Comparison of ENCODE assay signal across 1 cellular context in the genomic region with DNA sequence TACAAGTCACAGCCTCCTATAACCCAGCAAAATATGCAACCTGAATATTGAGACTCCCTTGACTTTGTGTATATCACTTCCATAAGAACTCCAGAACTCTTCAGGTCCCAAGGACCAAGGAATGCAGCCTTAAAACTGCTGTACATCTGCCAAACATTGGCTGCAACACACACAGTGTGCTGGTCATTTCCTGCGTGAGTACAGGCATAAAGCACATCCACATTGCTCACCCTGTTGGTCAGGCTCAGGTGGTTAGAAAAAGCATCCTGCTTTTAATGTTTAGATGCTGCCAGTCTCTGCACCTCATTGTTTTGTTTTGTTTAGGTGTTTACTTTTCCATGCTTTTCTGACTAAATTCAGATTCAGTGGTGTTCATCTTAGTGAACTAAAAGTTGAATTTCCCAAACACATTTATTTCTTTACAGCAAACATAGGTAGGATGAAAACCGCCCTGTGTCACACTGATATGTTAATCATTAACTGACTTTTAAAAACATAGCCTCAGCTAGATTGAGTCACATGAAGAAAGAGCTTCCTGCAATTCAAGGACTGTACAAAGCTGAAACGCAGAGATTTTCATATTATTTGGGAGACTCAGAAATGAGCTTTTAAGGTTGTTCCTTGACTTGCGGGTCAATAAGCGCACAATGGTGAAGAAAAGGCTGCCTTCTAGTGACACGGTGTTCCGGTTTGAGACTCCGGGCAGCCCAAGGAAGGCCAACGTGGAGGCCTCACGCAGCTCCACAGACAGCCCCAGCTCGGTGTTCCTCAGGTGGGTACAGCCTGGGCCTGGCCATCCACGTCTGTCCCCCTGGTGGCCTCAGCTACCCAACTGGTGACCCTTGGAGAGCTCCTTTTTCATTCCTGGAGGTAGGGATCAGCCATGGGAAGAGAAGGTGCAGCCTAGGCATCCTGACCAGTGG.
TF ChIP-seq lines count a peak whose summit lies in the region.

No MANE protein-coding gene starts in this region.

TF ChIP-seq in HepG2, 621 proteins besides CTCF, POLR2A, EP300 and RAD21 (continued from another document and continues in another):
- TF ChIP-seq, protein P1, sequence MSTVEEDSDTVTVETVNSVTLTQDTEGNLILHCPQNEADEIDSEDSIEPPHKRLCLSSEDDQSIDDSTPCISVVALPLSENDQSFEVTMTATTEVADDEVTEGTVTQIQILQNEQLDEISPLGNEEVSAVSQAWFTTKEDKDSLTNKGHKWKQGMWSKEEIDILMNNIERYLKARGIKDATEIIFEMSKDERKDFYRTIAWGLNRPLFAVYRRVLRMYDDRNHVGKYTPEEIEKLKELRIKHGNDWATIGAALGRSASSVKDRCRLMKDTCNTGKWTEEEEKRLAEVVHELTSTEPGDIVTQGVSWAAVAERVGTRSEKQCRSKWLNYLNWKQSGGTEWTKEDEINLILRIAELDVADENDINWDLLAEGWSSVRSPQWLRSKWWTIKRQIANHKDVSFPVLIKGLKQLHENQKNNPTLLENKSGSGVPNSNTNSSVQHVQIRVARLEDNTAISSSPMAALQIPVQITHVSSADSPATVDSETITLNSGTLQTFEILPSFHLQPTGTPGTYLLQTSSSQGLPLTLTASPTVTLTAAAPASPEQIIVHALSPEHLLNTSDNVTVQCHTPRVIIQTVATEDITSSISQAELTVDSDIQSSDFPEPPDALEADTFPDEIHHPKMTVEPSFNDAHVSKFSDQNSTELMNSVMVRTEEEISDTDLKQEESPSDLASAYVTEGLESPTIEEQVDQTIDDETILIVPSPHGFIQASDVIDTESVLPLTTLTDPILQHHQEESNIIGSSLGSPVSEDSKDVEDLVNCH (CRISPR knock-in tag; IDR thresholded peaks at IDR 0.05): peak; percentile 73; the same call in 1 of the 2 replicates
- no peak for TF ChIP-seq ZFP1 (CRISPR knock-in tag; IDR thresholded peaks at IDR 0.05)
- peak; percentile 46; the same call in 1 of the 2 replicates for TF ChIP-seq YEATS2 (CRISPR knock-in tag; IDR thresholded peaks at IDR 0.05; ENCODE audit: borderline replicate concordance)
- TF ChIP-seq, protein P2, sequence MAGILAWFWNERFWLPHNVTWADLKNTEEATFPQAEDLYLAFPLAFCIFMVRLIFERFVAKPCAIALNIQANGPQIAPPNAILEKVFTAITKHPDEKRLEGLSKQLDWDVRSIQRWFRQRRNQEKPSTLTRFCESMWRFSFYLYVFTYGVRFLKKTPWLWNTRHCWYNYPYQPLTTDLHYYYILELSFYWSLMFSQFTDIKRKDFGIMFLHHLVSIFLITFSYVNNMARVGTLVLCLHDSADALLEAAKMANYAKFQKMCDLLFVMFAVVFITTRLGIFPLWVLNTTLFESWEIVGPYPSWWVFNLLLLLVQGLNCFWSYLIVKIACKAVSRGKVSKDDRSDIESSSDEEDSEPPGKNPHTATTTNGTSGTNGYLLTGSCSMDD (CRISPR knock-in tag; IDR thresholded peaks at IDR 0.05): no peak
- TF ChIP-seq, protein P3, sequence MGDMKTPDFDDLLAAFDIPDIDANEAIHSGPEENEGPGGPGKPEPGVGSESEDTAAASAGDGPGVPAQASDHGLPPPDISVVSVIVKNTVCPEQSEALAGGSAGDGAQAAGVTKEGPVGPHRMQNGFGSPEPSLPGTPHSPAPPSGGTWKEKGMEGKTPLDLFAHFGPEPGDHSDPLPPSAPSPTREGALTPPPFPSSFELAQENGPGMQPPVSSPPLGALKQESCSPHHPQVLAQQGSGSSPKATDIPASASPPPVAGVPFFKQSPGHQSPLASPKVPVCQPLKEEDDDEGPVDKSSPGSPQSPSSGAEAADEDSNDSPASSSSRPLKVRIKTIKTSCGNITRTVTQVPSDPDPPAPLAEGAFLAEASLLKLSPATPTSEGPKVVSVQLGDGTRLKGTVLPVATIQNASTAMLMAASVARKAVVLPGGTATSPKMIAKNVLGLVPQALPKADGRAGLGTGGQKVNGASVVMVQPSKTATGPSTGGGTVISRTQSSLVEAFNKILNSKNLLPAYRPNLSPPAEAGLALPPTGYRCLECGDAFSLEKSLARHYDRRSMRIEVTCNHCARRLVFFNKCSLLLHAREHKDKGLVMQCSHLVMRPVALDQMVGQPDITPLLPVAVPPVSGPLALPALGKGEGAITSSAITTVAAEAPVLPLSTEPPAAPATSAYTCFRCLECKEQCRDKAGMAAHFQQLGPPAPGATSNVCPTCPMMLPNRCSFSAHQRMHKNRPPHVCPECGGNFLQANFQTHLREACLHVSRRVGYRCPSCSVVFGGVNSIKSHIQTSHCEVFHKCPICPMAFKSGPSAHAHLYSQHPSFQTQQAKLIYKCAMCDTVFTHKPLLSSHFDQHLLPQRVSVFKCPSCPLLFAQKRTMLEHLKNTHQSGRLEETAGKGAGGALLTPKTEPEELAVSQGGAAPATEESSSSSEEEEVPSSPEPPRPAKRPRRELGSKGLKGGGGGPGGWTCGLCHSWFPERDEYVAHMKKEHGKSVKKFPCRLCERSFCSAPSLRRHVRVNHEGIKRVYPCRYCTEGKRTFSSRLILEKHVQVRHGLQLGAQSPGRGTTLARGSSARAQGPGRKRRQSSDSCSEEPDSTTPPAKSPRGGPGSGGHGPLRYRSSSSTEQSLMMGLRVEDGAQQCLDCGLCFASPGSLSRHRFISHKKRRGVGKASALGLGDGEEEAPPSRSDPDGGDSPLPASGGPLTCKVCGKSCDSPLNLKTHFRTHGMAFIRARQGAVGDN (CRISPR knock-in tag; IDR thresholded peaks at IDR 0.05): peak; percentile 78
- TF ChIP-seq MEF2D (CRISPR knock-in tag; IDR thresholded peaks at IDR 0.05): 0 out of 2 replicates have a peak, but pooled peaks have one; percentile 11
- TF ChIP-seq ZNF567 (CRISPR knock-in tag; IDR thresholded peaks at IDR 0.05; ENCODE audit: borderline replicate concordance): no peak
- TF ChIP-seq, protein P4, sequence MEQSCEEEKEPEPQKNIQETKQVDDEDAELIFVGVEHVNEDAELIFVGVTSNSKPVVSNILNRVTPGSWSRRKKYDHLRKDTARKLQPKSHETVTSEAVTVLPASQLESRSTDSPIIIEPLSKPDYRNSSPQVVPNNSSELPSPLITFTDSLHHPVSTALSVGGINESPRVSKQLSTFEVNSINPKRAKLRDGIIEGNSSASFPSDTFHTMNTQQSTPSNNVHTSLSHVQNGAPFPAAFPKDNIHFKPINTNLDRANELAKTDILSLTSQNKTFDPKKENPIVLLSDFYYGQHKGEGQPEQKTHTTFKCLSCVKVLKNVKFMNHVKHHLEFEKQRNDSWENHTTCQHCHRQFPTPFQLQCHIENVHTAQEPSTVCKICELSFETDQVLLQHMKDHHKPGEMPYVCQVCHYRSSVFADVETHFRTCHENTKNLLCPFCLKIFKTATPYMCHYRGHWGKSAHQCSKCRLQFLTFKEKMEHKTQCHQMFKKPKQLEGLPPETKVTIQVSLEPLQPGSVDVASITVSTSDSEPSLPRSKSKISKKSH (CRISPR knock-in tag; IDR thresholded peaks at IDR 0.05; ENCODE audit: borderline replicate concordance): no peak
- TF ChIP-seq MAFG (CRISPR knock-in tag; IDR thresholded peaks at IDR 0.05): no peak
- TF ChIP-seq KDM1A (CRISPR knock-in tag; IDR thresholded peaks at IDR 0.05): no peak
- TF ChIP-seq, protein P5, sequence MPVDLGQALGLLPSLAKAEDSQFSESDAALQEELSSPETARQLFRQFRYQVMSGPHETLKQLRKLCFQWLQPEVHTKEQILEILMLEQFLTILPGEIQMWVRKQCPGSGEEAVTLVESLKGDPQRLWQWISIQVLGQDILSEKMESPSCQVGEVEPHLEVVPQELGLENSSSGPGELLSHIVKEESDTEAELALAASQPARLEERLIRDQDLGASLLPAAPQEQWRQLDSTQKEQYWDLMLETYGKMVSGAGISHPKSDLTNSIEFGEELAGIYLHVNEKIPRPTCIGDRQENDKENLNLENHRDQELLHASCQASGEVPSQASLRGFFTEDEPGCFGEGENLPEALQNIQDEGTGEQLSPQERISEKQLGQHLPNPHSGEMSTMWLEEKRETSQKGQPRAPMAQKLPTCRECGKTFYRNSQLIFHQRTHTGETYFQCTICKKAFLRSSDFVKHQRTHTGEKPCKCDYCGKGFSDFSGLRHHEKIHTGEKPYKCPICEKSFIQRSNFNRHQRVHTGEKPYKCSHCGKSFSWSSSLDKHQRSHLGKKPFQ (CRISPR knock-in tag; IDR thresholded peaks at IDR 0.05; ENCODE audit: insufficient replicate concordance): no peak
- TF ChIP-seq MYC (CRISPR knock-in tag; IDR thresholded peaks at IDR 0.05; ENCODE audit: borderline replicate concordance): no peak; the same call in 1 of the 2 replicates
- no peak for TF ChIP-seq SCMH1 (CRISPR knock-in tag; IDR thresholded peaks at IDR 0.05; ENCODE audit: borderline replicate concordance)
- TF ChIP-seq XRCC5 (optimal IDR thresholded peaks at IDR 0.05; ENCODE audit: low read length): peak; percentile 45
- TF ChIP-seq, protein P6, sequence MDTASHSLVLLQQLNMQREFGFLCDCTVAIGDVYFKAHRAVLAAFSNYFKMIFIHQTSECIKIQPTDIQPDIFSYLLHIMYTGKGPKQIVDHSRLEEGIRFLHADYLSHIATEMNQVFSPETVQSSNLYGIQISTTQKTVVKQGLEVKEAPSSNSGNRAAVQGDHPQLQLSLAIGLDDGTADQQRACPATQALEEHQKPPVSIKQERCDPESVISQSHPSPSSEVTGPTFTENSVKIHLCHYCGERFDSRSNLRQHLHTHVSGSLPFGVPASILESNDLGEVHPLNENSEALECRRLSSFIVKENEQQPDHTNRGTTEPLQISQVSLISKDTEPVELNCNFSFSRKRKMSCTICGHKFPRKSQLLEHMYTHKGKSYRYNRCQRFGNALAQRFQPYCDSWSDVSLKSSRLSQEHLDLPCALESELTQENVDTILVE (CRISPR knock-in tag; IDR thresholded peaks at IDR 0.05): peak; percentile 30; the same call in 1 of the 2 replicates
- TF ChIP-seq CBX1 (IDR thresholded peaks at IDR 0.05; ENCODE audit: low read depth): no peak
- TF ChIP-seq, protein P7, sequence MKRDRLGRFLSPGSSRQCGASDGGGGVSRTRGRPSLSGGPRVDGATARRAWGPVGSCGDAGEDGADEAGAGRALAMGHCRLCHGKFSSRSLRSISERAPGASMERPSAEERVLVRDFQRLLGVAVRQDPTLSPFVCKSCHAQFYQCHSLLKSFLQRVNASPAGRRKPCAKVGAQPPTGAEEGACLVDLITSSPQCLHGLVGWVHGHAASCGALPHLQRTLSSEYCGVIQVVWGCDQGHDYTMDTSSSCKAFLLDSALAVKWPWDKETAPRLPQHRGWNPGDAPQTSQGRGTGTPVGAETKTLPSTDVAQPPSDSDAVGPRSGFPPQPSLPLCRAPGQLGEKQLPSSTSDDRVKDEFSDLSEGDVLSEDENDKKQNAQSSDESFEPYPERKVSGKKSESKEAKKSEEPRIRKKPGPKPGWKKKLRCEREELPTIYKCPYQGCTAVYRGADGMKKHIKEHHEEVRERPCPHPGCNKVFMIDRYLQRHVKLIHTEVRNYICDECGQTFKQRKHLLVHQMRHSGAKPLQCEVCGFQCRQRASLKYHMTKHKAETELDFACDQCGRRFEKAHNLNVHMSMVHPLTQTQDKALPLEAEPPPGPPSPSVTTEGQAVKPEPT (CRISPR knock-in tag; IDR thresholded peaks at IDR 0.05; ENCODE audit: low read depth): no peak
- TF ChIP-seq HCFC1 (IDR thresholded peaks at IDR 0.05; ENCODE audit: low read depth, low read length): no peak
- TF ChIP-seq TAF1 (CRISPR knock-in tag; IDR thresholded peaks at IDR 0.05): peak; percentile 53; the same call in 1 of the 2 replicates
- TF ChIP-seq, protein P8, sequence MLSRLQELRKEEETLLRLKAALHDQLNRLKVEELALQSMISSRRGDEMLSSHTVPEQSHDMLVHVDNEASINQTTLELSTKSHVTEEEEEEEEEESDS (CRISPR knock-in tag; IDR thresholded peaks at IDR 0.05; ENCODE audit: borderline replicate concordance): no peak
- 0 out of 2 replicates have a peak, but pooled peaks have one; percentile 38 for TF ChIP-seq ZNF12 (CRISPR knock-in tag; IDR thresholded peaks at IDR 0.05)
- TF ChIP-seq ZNF615 (CRISPR knock-in tag; IDR thresholded peaks at IDR 0.05; ENCODE audit: borderline replicate concordance): no peak; the same call in 1 of the 2 replicates
- TF ChIP-seq DR1 (CRISPR knock-in tag; IDR thresholded peaks at IDR 0.05): 0 out of 2 replicates have a peak, but pooled peaks have one; percentile 24
- TF ChIP-seq SMYD3 (CRISPR knock-in tag; IDR thresholded peaks at IDR 0.05): peak; percentile 77; the same call in 1 of the 2 replicates
- TF ChIP-seq NFKB2 (CRISPR knock-in tag; IDR thresholded peaks at IDR 0.05; ENCODE audit: borderline replicate concordance): peak; percentile 46; the same call in 1 of the 2 replicates
- TF ChIP-seq GTF2F1 (IDR thresholded peaks at IDR 0.05; ENCODE audit: low read length): no peak
- TF ChIP-seq CCAR2 (optimal IDR thresholded peaks at IDR 0.05; ENCODE audit: low read depth, low read length): no peak
- TF ChIP-seq ZNF558 (CRISPR knock-in tag; IDR thresholded peaks at IDR 0.05; ENCODE audit: borderline replicate concordance): no peak
- no peak for TF ChIP-seq ZNF746 (CRISPR knock-in tag; IDR thresholded peaks at IDR 0.05)
- TF ChIP-seq PHF8 (CRISPR knock-in tag; IDR thresholded peaks at IDR 0.05): peak; percentile 89
- TF ChIP-seq AHR (CRISPR knock-in tag; IDR thresholded peaks at IDR 0.05): no peak; the same call in 1 of the 2 replicates
- no peak for TF ChIP-seq ZBTB21 (CRISPR knock-in tag; IDR thresholded peaks at IDR 0.05)
- TF ChIP-seq, protein P9, sequence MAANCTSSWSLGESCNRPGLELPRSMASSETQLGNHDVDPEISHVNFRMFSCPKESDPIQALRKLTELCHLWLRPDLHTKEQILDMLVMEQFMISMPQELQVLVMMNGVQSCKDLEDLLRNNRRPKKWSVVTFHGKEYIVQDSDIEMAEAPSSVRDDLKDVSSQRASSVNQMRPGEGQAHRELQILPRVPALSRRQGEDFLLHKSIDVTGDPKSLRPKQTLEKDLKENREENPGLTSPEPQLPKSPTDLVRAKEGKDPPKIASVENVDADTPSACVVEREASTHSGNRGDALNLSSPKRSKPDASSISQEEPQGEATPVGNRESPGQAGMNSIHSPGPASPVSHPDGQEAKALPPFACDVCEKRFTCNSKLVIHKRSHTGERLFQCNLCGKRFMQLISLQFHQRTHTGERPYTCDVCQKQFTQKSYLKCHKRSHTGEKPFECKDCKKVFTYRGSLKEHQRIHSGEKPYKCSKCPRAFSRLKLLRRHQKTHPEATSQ (CRISPR knock-in tag; IDR thresholded peaks at IDR 0.05; ENCODE audit: borderline replicate concordance): 0 out of 2 replicates have a peak, but pooled peaks have one; percentile 60
- TF ChIP-seq NFE2 (CRISPR knock-in tag; IDR thresholded peaks at IDR 0.05): no peak
- TF ChIP-seq ZNF367 (CRISPR knock-in tag; IDR thresholded peaks at IDR 0.05; ENCODE audit: borderline replicate concordance): no peak
- TF ChIP-seq, protein P10, sequence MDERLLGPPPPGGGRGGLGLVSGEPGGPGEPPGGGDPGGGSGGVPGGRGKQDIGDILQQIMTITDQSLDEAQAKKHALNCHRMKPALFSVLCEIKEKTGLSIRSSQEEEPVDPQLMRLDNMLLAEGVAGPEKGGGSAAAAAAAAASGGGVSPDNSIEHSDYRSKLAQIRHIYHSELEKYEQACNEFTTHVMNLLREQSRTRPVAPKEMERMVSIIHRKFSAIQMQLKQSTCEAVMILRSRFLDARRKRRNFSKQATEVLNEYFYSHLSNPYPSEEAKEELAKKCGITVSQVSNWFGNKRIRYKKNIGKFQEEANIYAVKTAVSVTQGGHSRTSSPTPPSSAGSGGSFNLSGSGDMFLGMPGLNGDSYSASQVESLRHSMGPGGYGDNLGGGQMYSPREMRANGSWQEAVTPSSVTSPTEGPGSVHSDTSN (CRISPR knock-in tag; IDR thresholded peaks at IDR 0.05): no peak
- TF ChIP-seq CBX2 (IDR thresholded peaks at IDR 0.05; ENCODE audit: low read depth, low read length): no peak
- TF ChIP-seq CBX2 (CRISPR knock-in tag; IDR thresholded peaks at IDR 0.05; ENCODE audit: low read depth): no peak
- TF ChIP-seq SKI (IDR thresholded peaks at IDR 0.05; ENCODE audit: partially characterized antibody): peak; percentile 29
